In genomic region chr4:104493071-104493831, GRCh38 we compare ENCODE assay signal across 10 cellular contexts. TPM values are rescaled to one million over a fixed set of nuclear protein-coding genes. Genes with fewer than 3 reads are reported as not detected.
DNase-seq lines count a peak whose midpoint lies in the region; TF ChIP-seq lines count a peak whose summit lies in the region.
"Had no signal": no experiment of that assay in that cellular context is flagged by ENCODE, and none has a peak within 500 bp of the region (broad histone marks: within the 10 kb centered on the region; RNA-seq: fewer than 3 reads in every experiment).

No MANE protein-coding gene starts in this region.

- no peaks in the 10 kb centered on the region for H3K36me3 ChIP-seq in hepatocyte (replicated peaks; ENCODE audit: insufficient read depth, low read depth)

- peak overlapping the region; percentile 97 for H3K4me3 ChIP-seq in GM08714 (ENCODE audit: low read length)
- H3K4me3 ChIP-seq in hepatocyte = peak overlapping the region; percentile 30

- no peaks in the 10 kb centered on the region for H3K9me3 ChIP-seq in hepatocyte (ENCODE audit: low read depth)

- H3K4me3 Mint-ChIP-seq in progenitor cell of endocrine pancreas (ENCODE audit: low read depth) = peak overlapping the region; percentile 89

- H3K4me1 ChIP-seq in hepatocyte (ENCODE audit: insufficient read depth) = peaks cover 5% of the 10 kb centered on the region

- WGBS in hepatocyte (ENCODE audit: low lambda C conversion rate, missing lambda C conversion rate) = 57% methylated on average over 3 of the region's 3 CpGs

- H3K9me3 Mint-ChIP-seq in progenitor cell of endocrine pancreas (ENCODE audit: low read depth) = no peaks in the 10 kb centered on the region

- no peaks in the 10 kb centered on the region for H3K36me3 Mint-ChIP-seq in progenitor cell of endocrine pancreas (ENCODE audit: insufficient read depth)
- H3K36me3 Mint-ChIP-seq: naive B cell had no signal

- no peaks in the 10 kb centered on the region for H3K27me3 ChIP-seq in hepatocyte

- H3K27ac Mint-ChIP-seq in progenitor cell of endocrine pancreas = peak overlapping the region; percentile 98
- H3K27ac Mint-ChIP-seq: naive B cell had no signal

- peak; percentile 75 for DNase-seq in NCI-H82 (lab: John Stamatoyannopoulos, UW)
- DNase-seq in hepatocyte (ENCODE audit: low spot score) = no peak
- no peak for DNase-seq in progenitor cell of endocrine pancreas (ENCODE audit: low spot score, unreplicated experiment)
- no peak for DNase-seq in epidermal melanocyte (ENCODE audit: insufficient read length, low spot score)
- DNase-seq in NCI-H1105 treated with DMSO at 0.1 percent for 48 hours (lab: John Stamatoyannopoulos, UW) = no peak
- no peak for DNase-seq in KG1 (lab: John Stamatoyannopoulos, UW)
- DNase-seq: activated naive CD4-positive, alpha-beta T cell treated with anti-CD3 and anti-CD28 coated beads, Interleukin-2, amount 50 U/mL, for 16 hours; naive B cell; stimulated activated CD4-positive, alpha-beta T cell treated with anti-CD3 and anti-CD28 coated beads, Interleukin-1b, Interleukin-23, amount 100 ng/mL, for 48 hours had no signal

- peaks cover 57% of the 10 kb centered on the region for H3K4me1 Mint-ChIP-seq in progenitor cell of endocrine pancreas (ENCODE audit: low read depth)

- no peak for TF ChIP-seq CTCF in hepatocyte (IDR thresholded peaks at IDR 0.05; ENCODE audit: poor library complexity)
- TF ChIP-seq CTCF in progenitor cell of endocrine pancreas (IDR thresholded peaks at IDR 0.05; ENCODE audit: unreplicated experiment) = no peak

- H3K27ac ChIP-seq in hepatocyte = peak overlapping the region; percentile 79

- H3K4me2 ChIP-seq in hepatocyte = peak overlapping the region; percentile 90

- H3K9me2 ChIP-seq in hepatocyte (replicated peaks; ENCODE audit: insufficient read depth) = no peaks in the 10 kb centered on the region

- no peaks in the 10 kb centered on the region for H3K27me3 Mint-ChIP-seq in progenitor cell of endocrine pancreas

- peaks cover 17% of the 10 kb centered on the region for H3K79me2 ChIP-seq in hepatocyte

- no peak overlapping the region for H2AFZ ChIP-seq in hepatocyte

- H4K20me1 ChIP-seq in hepatocyte (ENCODE audit: insufficient read depth, poor library complexity, severe bottlenecking) = no peaks in the 10 kb centered on the region

RNA-seq across cellular contexts. Expression of gene CXXC4, which starts 1.4 kb away (rescaled TPM):
- total RNA-seq in hepatocyte (9.2 and 14.9 TPM in 2 replicates), progenitor cell of endocrine pancreas (35.5 and 40.8 TPM in 2 replicates)
- 2.6 and 2.8 TPM in 2 replicates for polyA plus RNA-seq in hepatocyte
